ENCODE assay signal across 1 cellular context in the genomic region with DNA sequence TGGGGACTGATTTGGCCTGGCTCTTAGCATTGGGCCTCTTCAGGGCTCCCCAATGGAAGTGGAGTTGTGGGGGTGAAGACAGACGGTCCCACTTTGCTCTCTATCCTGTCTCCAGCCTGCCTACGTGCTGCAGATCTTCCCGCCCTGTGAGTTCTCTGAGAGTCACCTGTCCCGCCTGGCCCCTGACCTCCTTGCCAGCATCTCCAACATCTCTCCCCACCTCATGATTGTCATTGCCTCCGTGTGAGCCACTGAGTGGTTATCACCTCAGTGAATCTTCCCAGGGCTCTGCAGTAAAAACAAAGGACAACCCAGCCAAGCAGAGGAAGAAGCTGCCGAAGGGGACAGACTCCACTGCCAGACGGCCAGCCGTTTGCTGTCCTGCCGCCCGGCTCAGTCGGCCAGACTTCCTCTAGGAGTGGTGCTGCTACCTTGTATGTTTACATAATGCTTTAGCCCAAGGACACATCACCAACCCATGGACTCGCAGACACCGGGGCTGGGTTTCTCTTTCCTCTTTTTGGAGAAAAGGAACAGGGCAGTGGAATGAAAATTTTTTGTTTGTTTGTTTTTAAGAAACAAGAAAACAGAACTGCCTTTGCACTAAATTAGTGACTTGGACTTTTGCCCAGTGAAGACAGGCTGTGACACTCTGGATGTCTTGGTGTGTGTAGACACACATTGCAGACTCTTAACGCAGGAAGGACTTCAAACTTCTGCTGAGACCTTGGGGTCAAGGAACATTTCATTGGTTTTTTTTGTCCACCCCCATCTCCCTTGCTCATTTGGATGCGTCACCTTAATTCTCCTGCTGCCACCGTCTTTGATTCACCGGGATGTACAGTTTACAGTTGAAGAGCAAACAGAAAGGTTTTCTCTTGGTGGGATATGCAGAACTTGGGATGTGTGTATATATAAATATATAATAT.
TF ChIP-seq lines count a peak whose summit lies in the region.

No MANE protein-coding gene starts in this region.

TF ChIP-seq in HepG2, 621 proteins besides CTCF, POLR2A, EP300 and RAD21 (continued from another document and continues in another):
- TF ChIP-seq, protein P1, sequence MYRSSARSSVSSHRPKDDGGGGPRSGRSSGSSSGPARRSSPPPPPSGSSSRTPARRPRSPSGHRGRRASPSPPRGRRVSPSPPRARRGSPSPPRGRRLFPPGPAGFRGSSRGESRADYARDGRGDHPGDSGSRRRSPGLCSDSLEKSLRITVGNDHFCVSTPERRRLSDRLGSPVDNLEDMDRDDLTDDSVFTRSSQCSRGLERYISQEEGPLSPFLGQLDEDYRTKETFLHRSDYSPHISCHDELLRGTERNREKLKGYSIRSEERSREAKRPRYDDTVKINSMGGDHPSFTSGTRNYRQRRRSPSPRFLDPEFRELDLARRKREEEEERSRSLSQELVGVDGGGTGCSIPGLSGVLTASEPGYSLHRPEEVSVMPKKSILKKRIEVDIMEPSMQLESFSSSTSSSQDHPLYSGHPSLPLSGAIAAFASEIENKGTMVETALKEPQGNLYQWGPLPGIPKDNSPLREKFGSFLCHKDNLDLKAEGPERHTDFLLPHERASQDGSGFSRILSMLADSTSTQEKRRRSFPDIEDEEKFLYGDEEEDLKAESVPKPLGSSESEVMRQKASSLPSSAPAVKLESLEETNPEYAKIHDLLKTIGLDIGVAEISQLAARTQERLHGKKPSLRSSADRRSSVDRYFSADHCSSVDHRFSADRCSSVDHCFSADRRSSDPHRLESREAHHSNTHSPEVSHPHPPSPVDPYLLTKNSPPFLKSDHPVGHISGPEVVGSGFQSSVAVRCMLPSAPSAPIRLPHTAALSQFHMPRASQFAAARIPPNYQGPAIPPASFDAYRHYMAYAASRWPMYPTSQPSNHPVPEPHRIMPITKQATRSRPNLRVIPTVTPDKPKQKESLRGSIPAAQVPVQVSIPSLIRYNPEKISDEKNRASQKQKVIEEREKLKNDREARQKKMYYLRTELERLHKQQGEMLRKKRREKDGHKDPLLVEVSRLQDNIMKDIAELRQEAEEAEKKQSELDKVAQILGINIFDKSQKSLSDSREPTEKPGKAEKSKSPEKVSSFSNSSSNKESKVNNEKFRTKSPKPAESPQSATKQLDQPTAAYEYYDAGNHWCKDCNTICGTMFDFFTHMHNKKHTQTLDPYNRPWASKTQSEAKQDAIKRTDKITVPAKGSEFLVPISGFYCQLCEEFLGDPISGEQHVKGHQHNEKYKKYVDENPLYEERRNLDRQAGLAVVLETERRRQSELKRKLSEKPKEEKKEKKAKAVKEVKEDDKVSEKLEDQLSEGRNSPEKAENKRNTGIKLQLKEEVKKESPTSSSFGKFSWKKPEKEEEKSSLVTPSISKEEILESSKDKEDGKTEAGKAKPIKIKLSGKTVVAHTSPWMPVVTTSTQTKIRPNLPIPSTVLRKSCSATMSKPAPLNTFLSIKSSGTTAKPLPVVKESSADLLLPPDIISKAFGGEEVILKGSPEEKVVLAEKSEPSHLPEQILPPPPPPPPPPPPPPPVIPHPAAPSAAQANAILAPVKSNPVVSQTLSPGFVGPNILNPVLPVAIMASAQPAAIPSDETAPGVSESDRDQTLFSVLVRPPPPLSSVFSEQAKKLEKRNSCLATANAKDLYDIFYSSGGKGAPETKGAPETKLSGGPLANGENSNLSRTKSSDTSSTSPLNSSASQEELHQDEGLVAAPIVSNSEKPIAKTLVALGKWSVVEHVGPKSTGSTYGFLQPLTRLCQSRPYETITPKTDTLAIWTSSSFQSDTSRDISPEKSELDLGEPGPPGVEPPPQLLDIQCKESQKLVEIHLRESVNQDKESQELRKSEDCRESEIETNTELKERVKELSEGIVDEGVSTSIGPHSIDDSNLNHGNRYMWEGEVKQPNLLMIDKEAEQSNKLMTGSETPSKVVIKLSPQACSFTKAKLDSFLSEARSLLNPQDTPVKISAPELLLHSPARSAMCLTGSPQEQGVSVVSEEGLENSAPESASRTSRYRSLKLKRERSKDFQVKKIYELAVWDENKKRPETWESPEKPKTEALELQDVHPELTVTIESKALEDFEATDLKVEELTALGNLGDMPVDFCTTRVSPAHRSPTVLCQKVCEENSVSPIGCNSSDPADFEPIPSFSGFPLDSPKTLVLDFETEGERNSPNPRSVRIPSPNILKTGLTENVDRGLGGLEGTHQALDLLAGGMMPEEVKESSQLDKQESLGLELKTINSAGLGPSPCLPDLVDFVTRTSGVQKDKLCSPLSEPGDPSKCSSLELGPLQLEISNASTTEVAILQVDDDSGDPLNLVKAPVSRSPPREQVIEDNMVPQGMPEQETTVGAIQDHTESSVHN (CRISPR knock-in tag; IDR thresholded peaks at IDR 0.05), result no peak
- TF ChIP-seq RFXAP (CRISPR knock-in tag; IDR thresholded peaks at IDR 0.05; ENCODE audit: borderline replicate concordance) (0 out of 2 replicates have a peak, but pooled peaks have one; percentile 35), MEIS1 (CRISPR knock-in tag; IDR thresholded peaks at IDR 0.05; ENCODE audit: borderline replicate concordance) (0 out of 2 replicates have a peak, but pooled peaks have one; percentile 59), ZNF605 (CRISPR knock-in tag; IDR thresholded peaks at IDR 0.05) (peak; percentile 25; the same call in 1 of the 2 replicates), TGIF2 (CRISPR knock-in tag; IDR thresholded peaks at IDR 0.05) (0 out of 2 replicates have a peak, but pooled peaks have one; percentile 25), ERF (CRISPR knock-in tag; IDR thresholded peaks at IDR 0.05) (peak; percentile 29; the same call in 1 of the 2 replicates), RARA (CRISPR knock-in tag; IDR thresholded peaks at IDR 0.05) (peak; percentile 56; the same call in 1 of the 2 replicates), ZNF501 (CRISPR knock-in tag; IDR thresholded peaks at IDR 0.05) (peak; percentile 53; the same call in 1 of the 2 replicates), ZFX (CRISPR knock-in tag; IDR thresholded peaks at IDR 0.05; ENCODE audit: low read depth) (peak; percentile 20; the same call in 1 of the 2 replicates), ZNF451 (CRISPR knock-in tag; IDR thresholded peaks at IDR 0.05) (no peak), TMF1 (CRISPR knock-in tag; IDR thresholded peaks at IDR 0.05; ENCODE audit: low read depth) (peak; percentile 56; the same call in 1 of the 2 replicates), ETV5 (CRISPR knock-in tag; IDR thresholded peaks at IDR 0.05; ENCODE audit: borderline replicate concordance) (peak; percentile 76; the same call in 1 of the 2 replicates), MAF1 (CRISPR knock-in tag; IDR thresholded peaks at IDR 0.05; ENCODE audit: borderline replicate concordance) (no peak), SOX13 (IDR thresholded peaks at IDR 0.05) (no peak), SOX13 (CRISPR knock-in tag; conservative IDR thresholded peaks at IDR 0.05 in 1 of 2, IDR thresholded peaks at IDR 0.05 in 1 of 2) (0 out of 4 replicates have a peak, but pooled peaks of 1 of the 2 experiments have one; percentile 13), ZNF121 (CRISPR knock-in tag; IDR thresholded peaks at IDR 0.05) (0 out of 2 replicates have a peak, but pooled peaks have one; percentile 22), U2AF1 (optimal IDR thresholded peaks at IDR 0.05; ENCODE audit: low read depth, low read length) (peak; percentile 40), FOXA1 (IDR thresholded peaks at IDR 0.05) (no peak), FOXA1 (CRISPR knock-in tag; IDR thresholded peaks at IDR 0.05) (peak; percentile 85), NR2F1 (CRISPR knock-in tag; IDR thresholded peaks at IDR 0.05) (no peak)
- TF ChIP-seq, protein P2, sequence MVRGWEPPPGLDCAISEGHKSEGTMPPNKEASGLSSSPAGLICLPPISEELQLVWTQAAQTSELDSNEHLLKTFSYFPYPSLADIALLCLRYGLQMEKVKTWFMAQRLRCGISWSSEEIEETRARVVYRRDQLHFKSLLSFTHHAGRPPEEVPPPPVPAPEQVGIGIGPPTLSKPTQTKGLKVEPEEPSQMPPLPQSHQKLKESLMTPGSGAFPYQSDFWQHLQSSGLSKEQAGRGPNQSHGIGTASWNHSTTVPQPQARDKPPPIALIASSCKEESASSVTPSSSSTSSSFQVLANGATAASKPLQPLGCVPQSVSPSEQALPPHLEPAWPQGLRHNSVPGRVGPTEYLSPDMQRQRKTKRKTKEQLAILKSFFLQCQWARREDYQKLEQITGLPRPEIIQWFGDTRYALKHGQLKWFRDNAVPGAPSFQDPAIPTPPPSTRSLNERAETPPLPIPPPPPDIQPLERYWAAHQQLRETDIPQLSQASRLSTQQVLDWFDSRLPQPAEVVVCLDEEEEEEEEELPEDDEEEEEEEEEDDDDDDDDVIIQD (CRISPR knock-in tag; IDR thresholded peaks at IDR 0.05; ENCODE audit: low read depth), result 0 out of 2 replicates have a peak, but pooled peaks have one; percentile 20
- TF ChIP-seq, protein P3, sequence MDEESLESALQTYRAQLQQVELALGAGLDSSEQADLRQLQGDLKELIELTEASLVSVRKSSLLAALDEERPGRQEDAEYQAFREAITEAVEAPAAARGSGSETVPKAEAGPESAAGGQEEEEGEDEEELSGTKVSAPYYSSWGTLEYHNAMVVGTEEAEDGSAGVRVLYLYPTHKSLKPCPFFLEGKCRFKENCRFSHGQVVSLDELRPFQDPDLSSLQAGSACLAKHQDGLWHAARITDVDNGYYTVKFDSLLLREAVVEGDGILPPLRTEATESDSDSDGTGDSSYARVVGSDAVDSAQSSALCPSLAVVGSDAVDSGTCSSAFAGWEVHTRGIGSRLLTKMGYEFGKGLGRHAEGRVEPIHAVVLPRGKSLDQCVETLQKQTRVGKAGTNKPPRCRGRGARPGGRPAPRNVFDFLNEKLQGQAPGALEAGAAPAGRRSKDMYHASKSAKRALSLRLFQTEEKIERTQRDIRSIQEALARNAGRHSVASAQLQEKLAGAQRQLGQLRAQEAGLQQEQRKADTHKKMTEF (CRISPR knock-in tag; IDR thresholded peaks at IDR 0.05), result peak; percentile 36; the same call in 1 of the 2 replicates
- TF ChIP-seq, protein P4, sequence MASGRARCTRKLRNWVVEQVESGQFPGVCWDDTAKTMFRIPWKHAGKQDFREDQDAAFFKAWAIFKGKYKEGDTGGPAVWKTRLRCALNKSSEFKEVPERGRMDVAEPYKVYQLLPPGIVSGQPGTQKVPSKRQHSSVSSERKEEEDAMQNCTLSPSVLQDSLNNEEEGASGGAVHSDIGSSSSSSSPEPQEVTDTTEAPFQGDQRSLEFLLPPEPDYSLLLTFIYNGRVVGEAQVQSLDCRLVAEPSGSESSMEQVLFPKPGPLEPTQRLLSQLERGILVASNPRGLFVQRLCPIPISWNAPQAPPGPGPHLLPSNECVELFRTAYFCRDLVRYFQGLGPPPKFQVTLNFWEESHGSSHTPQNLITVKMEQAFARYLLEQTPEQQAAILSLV (CRISPR knock-in tag; IDR thresholded peaks at IDR 0.05; ENCODE audit: borderline replicate concordance), result no peak
- TF ChIP-seq, protein P5, sequence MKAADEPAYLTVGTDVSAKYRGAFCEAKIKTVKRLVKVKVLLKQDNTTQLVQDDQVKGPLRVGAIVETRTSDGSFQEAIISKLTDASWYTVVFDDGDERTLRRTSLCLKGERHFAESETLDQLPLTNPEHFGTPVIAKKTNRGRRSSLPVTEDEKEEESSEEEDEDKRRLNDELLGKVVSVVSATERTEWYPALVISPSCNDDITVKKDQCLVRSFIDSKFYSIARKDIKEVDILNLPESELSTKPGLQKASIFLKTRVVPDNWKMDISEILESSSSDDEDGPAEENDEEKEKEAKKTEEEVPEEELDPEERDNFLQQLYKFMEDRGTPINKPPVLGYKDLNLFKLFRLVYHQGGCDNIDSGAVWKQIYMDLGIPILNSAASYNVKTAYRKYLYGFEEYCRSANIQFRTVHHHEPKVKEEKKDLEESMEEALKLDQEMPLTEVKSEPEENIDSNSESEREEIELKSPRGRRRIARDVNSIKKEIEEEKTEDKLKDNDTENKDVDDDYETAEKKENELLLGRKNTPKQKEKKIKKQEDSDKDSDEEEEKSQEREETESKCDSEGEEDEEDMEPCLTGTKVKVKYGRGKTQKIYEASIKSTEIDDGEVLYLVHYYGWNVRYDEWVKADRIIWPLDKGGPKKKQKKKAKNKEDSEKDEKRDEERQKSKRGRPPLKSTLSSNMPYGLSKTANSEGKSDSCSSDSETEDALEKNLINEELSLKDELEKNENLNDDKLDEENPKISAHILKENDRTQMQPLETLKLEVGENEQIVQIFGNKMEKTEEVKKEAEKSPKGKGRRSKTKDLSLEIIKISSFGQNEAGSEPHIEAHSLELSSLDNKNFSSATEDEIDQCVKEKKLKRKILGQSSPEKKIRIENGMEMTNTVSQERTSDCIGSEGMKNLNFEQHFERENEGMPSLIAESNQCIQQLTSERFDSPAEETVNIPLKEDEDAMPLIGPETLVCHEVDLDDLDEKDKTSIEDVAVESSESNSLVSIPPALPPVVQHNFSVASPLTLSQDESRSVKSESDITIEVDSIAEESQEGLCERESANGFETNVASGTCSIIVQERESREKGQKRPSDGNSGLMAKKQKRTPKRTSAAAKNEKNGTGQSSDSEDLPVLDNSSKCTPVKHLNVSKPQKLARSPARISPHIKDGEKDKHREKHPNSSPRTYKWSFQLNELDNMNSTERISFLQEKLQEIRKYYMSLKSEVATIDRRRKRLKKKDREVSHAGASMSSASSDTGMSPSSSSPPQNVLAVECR (CRISPR knock-in tag; IDR thresholded peaks at IDR 0.05; ENCODE audit: borderline replicate concordance), result 0 out of 2 replicates have a peak, but pooled peaks have one; percentile 24
- TF ChIP-seq, protein P6, sequence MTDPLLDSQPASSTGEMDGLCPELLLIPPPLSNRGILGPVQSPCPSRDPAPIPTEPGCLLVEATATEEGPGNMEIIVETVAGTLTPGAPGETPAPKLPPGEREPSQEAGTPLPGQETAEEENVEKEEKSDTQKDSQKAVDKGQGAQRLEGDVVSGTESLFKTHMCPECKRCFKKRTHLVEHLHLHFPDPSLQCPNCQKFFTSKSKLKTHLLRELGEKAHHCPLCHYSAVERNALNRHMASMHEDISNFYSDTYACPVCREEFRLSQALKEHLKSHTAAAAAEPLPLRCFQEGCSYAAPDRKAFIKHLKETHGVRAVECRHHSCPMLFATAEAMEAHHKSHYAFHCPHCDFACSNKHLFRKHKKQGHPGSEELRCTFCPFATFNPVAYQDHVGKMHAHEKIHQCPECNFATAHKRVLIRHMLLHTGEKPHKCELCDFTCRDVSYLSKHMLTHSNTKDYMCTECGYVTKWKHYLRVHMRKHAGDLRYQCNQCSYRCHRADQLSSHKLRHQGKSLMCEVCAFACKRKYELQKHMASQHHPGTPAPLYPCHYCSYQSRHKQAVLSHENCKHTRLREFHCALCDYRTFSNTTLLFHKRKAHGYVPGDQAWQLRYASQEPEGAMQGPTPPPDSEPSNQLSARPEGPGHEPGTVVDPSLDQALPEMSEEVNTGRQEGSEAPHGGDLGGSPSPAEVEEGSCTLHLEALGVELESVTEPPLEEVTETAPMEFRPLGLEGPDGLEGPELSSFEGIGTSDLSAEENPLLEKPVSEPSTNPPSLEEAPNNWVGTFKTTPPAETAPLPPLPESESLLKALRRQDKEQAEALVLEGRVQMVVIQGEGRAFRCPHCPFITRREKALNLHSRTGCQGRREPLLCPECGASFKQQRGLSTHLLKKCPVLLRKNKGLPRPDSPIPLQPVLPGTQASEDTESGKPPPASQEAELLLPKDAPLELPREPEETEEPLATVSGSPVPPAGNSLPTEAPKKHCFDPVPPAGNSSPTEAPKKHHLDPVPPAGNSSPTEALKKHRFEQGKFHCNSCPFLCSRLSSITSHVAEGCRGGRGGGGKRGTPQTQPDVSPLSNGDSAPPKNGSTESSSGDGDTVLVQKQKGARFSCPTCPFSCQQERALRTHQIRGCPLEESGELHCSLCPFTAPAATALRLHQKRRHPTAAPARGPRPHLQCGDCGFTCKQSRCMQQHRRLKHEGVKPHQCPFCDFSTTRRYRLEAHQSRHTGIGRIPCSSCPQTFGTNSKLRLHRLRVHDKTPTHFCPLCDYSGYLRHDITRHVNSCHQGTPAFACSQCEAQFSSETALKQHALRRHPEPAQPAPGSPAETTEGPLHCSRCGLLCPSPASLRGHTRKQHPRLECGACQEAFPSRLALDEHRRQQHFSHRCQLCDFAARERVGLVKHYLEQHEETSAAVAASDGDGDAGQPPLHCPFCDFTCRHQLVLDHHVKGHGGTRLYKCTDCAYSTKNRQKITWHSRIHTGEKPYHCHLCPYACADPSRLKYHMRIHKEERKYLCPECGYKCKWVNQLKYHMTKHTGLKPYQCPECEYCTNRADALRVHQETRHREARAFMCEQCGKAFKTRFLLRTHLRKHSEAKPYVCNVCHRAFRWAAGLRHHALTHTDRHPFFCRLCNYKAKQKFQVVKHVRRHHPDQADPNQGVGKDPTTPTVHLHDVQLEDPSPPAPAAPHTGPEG (CRISPR knock-in tag; IDR thresholded peaks at IDR 0.05), result peak; percentile 59; the same call in 1 of the 2 replicates
